Comparison of ENCODE assay signal across 1 cellular context in the genomic region with DNA sequence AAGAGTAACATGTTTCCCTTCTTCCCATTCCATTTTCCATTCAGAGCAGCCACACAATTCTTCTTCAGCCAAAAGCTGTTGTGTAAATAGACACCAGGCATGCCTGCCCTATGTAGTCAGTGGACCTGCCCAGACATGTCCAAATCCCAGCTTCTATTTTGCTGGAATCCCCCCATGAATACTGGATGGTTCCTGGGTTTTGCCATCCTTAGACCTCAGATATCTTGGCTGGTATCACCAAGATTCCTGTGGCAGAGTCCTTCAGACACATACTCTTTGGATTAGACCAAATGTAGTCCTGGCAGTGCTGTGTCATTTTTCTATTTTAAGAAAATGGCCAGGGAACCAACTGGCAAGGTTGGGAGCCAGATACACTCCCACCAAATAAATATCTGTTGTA.
TF ChIP-seq lines count a peak whose summit lies in the region.

No MANE protein-coding gene starts in this region.

TF ChIP-seq in HEK293, 187 proteins besides CTCF, POLR2A, EP300 and RAD21 (continued from another document):
- TF ChIP-seq, protein P1, sequence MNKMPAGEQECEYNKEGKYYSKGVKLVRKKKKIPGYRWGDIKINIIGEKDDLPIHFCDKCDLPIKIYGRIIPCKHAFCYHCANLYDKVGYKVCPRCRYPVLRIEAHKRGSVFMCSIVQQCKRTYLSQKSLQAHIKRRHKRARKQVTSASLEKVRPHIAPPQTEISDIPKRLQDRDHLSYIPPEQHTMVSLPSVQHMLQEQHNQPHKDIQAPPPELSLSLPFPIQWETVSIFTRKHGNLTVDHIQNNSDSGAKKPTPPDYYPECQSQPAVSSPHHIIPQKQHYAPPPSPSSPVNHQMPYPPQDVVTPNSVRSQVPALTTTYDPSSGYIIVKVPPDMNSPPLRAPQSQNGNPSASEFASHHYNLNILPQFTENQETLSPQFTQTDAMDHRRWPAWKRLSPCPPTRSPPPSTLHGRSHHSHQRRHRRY (tag by site-specific recombination; IDR thresholded peaks at IDR 0.05): no peak
